In the genomic region with DNA sequence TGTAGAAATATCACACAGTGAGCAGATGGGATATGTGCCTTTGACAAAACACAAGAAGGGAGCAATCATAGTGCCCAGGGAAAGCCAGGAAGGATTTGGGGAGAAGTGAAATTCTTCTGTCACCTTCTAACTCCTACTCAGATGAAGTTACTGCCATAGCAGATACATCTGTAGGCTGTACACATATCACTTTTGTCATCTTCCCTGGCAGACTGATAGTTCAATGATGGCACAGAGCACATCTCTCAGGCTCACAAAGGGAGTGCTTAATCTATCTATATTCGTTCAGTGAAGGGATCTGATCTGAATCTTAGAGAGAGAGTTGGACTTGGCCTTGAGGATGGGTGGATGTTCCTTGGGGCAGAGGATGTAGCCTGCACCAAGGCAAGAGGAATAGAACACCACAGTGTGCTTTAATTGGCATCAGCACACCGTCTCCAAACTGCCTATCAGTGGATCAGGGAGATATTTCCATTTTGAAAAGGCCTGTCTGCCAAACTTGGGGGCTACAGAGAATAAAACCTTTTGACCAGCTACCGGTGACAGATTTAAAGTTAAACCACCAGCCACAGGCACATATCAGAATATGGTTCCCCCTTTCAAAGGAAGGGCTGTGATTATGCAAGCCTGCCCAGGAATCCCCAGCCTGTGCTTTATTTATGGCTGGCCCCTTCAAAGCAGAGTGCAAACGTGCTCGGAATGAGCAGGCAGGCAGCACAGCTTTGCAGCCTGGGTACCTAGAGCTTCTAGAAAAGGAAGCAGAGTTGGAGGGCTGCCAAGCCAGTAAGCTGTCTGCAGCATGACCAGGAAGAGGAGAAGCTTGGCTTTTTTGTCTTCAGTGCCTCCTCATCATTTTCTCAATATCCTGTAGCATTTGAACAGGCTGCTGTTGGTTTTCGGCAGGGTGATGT, we compare ENCODE assay signal across 8 cellular contexts.
DNase-seq lines count a peak whose midpoint lies in the region; ATAC-seq, FAIRE-seq and TF ChIP-seq lines count a peak whose summit lies in the region.

No MANE protein-coding gene starts in this region.

- no peaks in the 10 kb centered on the region for H3K36me3 Mint-ChIP-seq in endothelial cell (ENCODE audit: low read depth, unreplicated experiment)

- no peaks in the 10 kb centered on the region for H3K4me1 Mint-ChIP-seq in endothelial cell (ENCODE audit: unreplicated experiment)

- ATAC-seq in HG02885 (IDR thresholded peaks at IDR 0.05; ENCODE audit: poor library complexity, unreplicated experiment), result peak; percentile 53
- ATAC-seq in GM18517 (IDR thresholded peaks at IDR 0.05; ENCODE audit: unreplicated experiment), result no peak

- FAIRE-seq in GM18507 (lab: Jason Lieb, UNC), result peak; percentile 69

- no peaks in the 10 kb centered on the region for H3K9me3 Mint-ChIP-seq in endothelial cell (ENCODE audit: unreplicated experiment)

- H3K27ac Mint-ChIP-seq in endothelial cell (ENCODE audit: unreplicated experiment), result no peak overlapping the region

- peaks cover 3% of the 10 kb centered on the region for H3K27me3 Mint-ChIP-seq in endothelial cell (ENCODE audit: unreplicated experiment)

- no peak for DNase-seq in GM18507 (ENCODE audit: extremely low spot score, insufficient read length, low read depth)
- peak; percentile 61 for DNase-seq in NCI-H748 (lab: John Stamatoyannopoulos, UW; ENCODE audit: unreplicated experiment)
- DNase-seq in activated T-cell treated with anti-CD3 and anti-CD28 coated beads, Interleukin-2, amount 50 U/mL, for 1 hour, result peak; percentile 69
- DNase-seq in glomerular visceral epithelial cell (ENCODE audit: extremely low spot score), result peak; percentile 59
- DNase-seq in stimulated activated CD4-positive, alpha-beta T cell treated with anti-CD3 and anti-CD28 coated beads, Interleukin-12 subunit alpha, Interleukin-12 subunit beta, amount 100 ng/mL, for 24 hours (ENCODE audit: low read depth in 2 of 2), result peak; percentile 20 to 40
- no peak for DNase-seq in endothelial cell (ENCODE audit: low spot score)

- no peak for TF ChIP-seq CTCF in endothelial cell (IDR thresholded peaks at IDR 0.05; ENCODE audit: unreplicated experiment)

- no peak overlapping the region for H3K4me3 Mint-ChIP-seq in endothelial cell (ENCODE audit: unreplicated experiment)

Comparison
In these comparisons a context has a peak if more than half of its experiments do, and no peak if none do; other contexts are left out.
1. DNase-seq: peak in NCI-H748 (single experiment), activated T-cell treated with anti-CD3 and anti-CD28 coated beads, Interleukin-2, amount 50 U/mL, for 1 hour (single experiment), glomerular visceral epithelial cell (single experiment) and stimulated activated CD4-positive, alpha-beta T cell treated with anti-CD3 and anti-CD28 coated beads, Interleukin-12 subunit alpha, Interleukin-12 subunit beta, amount 100 ng/mL, for 24 hours (2 of 2); none in GM18507 (single experiment) and endothelial cell (single experiment).